In the genomic region with DNA sequence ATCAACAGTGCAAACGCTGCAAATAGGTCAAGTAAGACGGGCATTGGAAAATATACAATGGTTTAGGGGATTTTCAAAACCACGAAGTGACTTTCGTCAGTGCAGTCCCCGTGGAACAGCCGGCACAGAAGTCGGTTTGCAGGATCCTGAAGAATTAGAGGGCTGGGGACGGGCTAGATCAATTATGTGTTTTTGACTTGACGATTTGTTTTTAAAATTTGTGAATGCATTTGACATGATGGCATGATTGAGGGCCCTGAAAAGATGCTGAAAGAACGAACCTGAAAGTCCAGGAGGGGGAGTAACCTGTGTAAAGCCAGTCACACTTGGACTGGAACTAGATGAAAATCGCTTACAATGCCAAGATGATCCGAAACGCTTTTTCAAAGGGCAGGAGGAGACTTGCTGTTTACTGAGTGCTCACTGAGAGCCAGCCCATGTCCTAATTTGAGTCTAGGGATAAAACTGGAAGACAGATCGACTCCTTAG, we compare ENCODE assay signal across 8 cellular contexts. TPM values are rescaled to one million over a fixed set of nuclear protein-coding genes. Genes with fewer than 3 reads are reported as not detected.
DNase-seq lines count a peak whose midpoint lies in the region; ATAC-seq, FAIRE-seq and TF ChIP-seq lines count a peak whose summit lies in the region.

No MANE protein-coding gene starts in this region.

- CTCF ChIA-PET in A549 (lab: Yijun Ruan, JAX): interaction anchor here (0.9 kb wide), 1 partner anchor 182 kb away, joined by 3 read pairs; no protein-coding TSS in a partner anchor

- intact Hi-C loops in uterus (cut with DNase I; ENCODE audit: low total_unique reads): no loop called here

- TF ChIP-seq POLR2A in A549 (IDR thresholded peaks at IDR 0.05; ENCODE audit: low read length) (no peak), uterus (IDR thresholded peaks at IDR 0.05) (no peak)

- H3K4me3 ChIP-seq in A549: peak overlapping the region; percentile 63
- peak overlapping the region; percentile 69 for H3K4me3 ChIP-seq in choroid plexus epithelial cell (ENCODE audit: low read depth, low read length)
- H3K4me3 ChIP-seq in mesenchymal stem cell (ENCODE audit: insufficient read depth in 1 of 2, low read depth in 1 of 2, low read length in 2 of 2): peak overlapping the region in 1 of 2 experiments; percentile 81
- H3K4me3 ChIP-seq in uterus: peak overlapping the region; percentile 85 to 86

- peaks cover 7% of the 10 kb centered on the region for H3K79me1 ChIP-seq in mesenchymal stem cell (replicated peaks; ENCODE audit: low read length, poor library complexity, severe bottlenecking)

- TF ChIP-seq RAD21 in A549 (conservative IDR thresholded peaks at IDR 0.05 in 1 of 2, IDR thresholded peaks at IDR 0.05 in 1 of 2): no peak

- no peak overlapping the region for H2AK5ac ChIP-seq in mesenchymal stem cell (ENCODE audit: low read length, severe bottlenecking)

- peaks cover 17% of the 10 kb centered on the region; the same call in 2 of the 3 replicates for H3K9me3 ChIP-seq in A549
- H3K9me3 ChIP-seq in mesenchymal stem cell (ENCODE audit: control insufficient read depth, low read length): peaks cover 19% of the 10 kb centered on the region
- H3K9me3 ChIP-seq in uterus: no peaks in the 10 kb centered on the region

- no peak overlapping the region for H4K8ac ChIP-seq in mesenchymal stem cell (ENCODE audit: low read length)

- H3K4ac ChIP-seq in mesenchymal stem cell (ENCODE audit: low read depth in 1 of 2, low read length in 2 of 2): no peak overlapping the region

- H3K27me3 ChIP-seq in mesenchymal stem cell (ENCODE audit: control insufficient read depth in 1 of 2, insufficient read depth in 1 of 2, low read length in 2 of 2): no peaks in the 10 kb centered on the region
- no peaks in the 10 kb centered on the region for H3K27me3 ChIP-seq in uterus

- no peak overlapping the region for H2AFZ ChIP-seq in mesenchymal stem cell (ENCODE audit: low read depth, low read length)

- TF ChIP-seq EP300 in A549 (IDR thresholded peaks at IDR 0.05): no peak

- no peak for FAIRE-seq in A549 (lab: Jason Lieb, UNC)

- H4K91ac ChIP-seq in mesenchymal stem cell (ENCODE audit: low read length): no peak overlapping the region

- H3K36me3 ChIP-seq in mesenchymal stem cell (ENCODE audit: control insufficient read depth in 1 of 2, insufficient read depth in 2 of 2, low read depth in 1 of 2, low read length in 2 of 2): peaks cover 0 to 3% of the 10 kb centered on the region in 2 experiments
- H3K36me3 ChIP-seq in uterus: no peaks in the 10 kb centered on the region

- POLR2A ChIA-PET in A549 (lab: Yijun Ruan, JAX): interaction anchor here (0.7 kb wide), 1 partner anchor 9 kb away, joined by 3 read pairs; a partner anchor contains a TSS

- H2BK12ac ChIP-seq in mesenchymal stem cell (ENCODE audit: low read length in 2 of 2): no peak overlapping the region

- no peak for TF ChIP-seq CTCF in A549 (IDR thresholded peaks at IDR 0.05)
- peak; percentile 24 for TF ChIP-seq CTCF in choroid plexus epithelial cell (conservative IDR thresholded peaks at IDR 0.05; ENCODE audit: low read depth, low read length)
- no peak for TF ChIP-seq CTCF in uterus (IDR thresholded peaks at IDR 0.05)

- H3K18ac ChIP-seq in mesenchymal stem cell (ENCODE audit: low read depth in 1 of 2, low read length in 2 of 2): peak overlapping the region in 1 of 2 experiments; percentile 98

- WGBS in A549 (ENCODE audit: missing lambda C conversion rate): 50% methylated on average over 14 of the region's 14 CpGs
- 33% methylated on average over 14 of the region's 14 CpGs for WGBS in mesenchymal stem cell

- no peak overlapping the region for H3K14ac ChIP-seq in mesenchymal stem cell (ENCODE audit: low read length in 2 of 2)

- no peak overlapping the region for H2BK5ac ChIP-seq in mesenchymal stem cell (ENCODE audit: low read depth, low read length, poor library complexity, severe bottlenecking)

- ATAC-seq in A549: peak in 1 of 2 experiments; percentile 32; a peak in 3 of 6 replicates
- peak; percentile 6 for ATAC-seq in GM18909 (IDR thresholded peaks at IDR 0.05; ENCODE audit: poor library complexity, unreplicated experiment)
- ATAC-seq in HG03520 (IDR thresholded peaks at IDR 0.05; ENCODE audit: unreplicated experiment): no peak

- H3K9ac ChIP-seq in mesenchymal stem cell (ENCODE audit: low read length): peak overlapping the region; percentile 89

- H3K23ac ChIP-seq in mesenchymal stem cell (ENCODE audit: low read length in 2 of 2): no peak overlapping the region

- H3K4me1 ChIP-seq in A549: peaks cover 6% of the 10 kb centered on the region; the same call in 2 of the 3 replicates
- H3K4me1 ChIP-seq in mesenchymal stem cell (ENCODE audit: control insufficient read depth, insufficient read depth, low read depth, low read length): peaks cover 10% of the 10 kb centered on the region
- no peaks in the 10 kb centered on the region for H3K4me1 ChIP-seq in uterus

- no peak overlapping the region for H2BK15ac ChIP-seq in mesenchymal stem cell (ENCODE audit: low read depth, poor library complexity, severe bottlenecking)

- H3K4me2 ChIP-seq in A549 (peak overlapping the region; percentile 69), mesenchymal stem cell (ENCODE audit: low read length, poor library complexity, severe bottlenecking) (peak overlapping the region; percentile 81)

- H3K27ac ChIP-seq in A549 (peak overlapping the region; percentile 84 to 100), mesenchymal stem cell (ENCODE audit: low read length, poor library complexity, severe bottlenecking) (peak overlapping the region; percentile 90), uterus (peak overlapping the region; percentile 98 to 99)

- DNase-seq in A549 (ENCODE audit: low read depth in 1 of 2, low spot score in 1 of 2): peak; percentile 20 to 49
- peak; percentile 65 for DNase-seq in NAMALWA (ENCODE audit: low spot score)
- DNase-seq in choroid plexus epithelial cell (ENCODE audit: low read depth): no peak
- DNase-seq in mesenchymal stem cell: no peak
- DNase-seq in uterus: peak in 1 of 2 donors; percentile 24
- DNase-seq in GM03348 (ENCODE audit: low spot score): no peak

- no peak overlapping the region for H2BK120ac ChIP-seq in mesenchymal stem cell (ENCODE audit: low read depth, low read length)

TF ChIP-seq in A549, 52 proteins besides CTCF, POLR2A, EP300 and RAD21:
- TF ChIP-seq, protein P1, sequence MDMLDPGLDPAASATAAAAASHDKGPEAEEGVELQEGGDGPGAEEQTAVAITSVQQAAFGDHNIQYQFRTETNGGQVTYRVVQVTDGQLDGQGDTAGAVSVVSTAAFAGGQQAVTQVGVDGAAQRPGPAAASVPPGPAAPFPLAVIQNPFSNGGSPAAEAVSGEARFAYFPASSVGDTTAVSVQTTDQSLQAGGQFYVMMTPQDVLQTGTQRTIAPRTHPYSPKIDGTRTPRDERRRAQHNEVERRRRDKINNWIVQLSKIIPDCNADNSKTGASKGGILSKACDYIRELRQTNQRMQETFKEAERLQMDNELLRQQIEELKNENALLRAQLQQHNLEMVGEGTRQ (IDR thresholded peaks at IDR 0.05): no peak

RNA-seq across cellular contexts. Expression of a gene that starts 8.9 kb away (rescaled TPM):
- polyA plus RNA-seq in A549 (2011; rRNA removed) (6.3 and 6.7 TPM in 2 replicates), A549 (2017; fragmentation: RNase III; extraction: RNeasy Plus Mini Kit Qiagen cat#74134 plus additional on column Dnase treatment) (3.6 to 4.4 TPM (median 3.8 TPM) in 3 replicates)
- polyA plus RNA-seq in A549 (2012; cell fraction: cytosol; rRNA removed): 2.8 and 3.1 TPM in 2 replicates
- polyA plus RNA-seq in A549 (2012; cell fraction: nucleus; rRNA removed): 1.5 and 2.6 TPM in 2 replicates
- 12.4 and 14.1 TPM in 2 replicates for polyA minus RNA-seq in A549 (2011; rRNA and poly(A)+ RNA removed)
- polyA plus RNA-seq in mesenchymal stem cell (2013, experiment 1 of 2): 3.5 TPM
- polyA plus RNA-seq in mesenchymal stem cell (2013, experiment 2 of 2): 3.9 TPM
- total RNA-seq in uterus: 10 to 100 TPM; 18.8 to 50.0 (median 36.5) TPM

Comparison
In these comparisons a context has a peak if more than half of its experiments do, and no peak if none do; other contexts are left out.
1. DNase-seq: peak in A549 (2 of 2) and NAMALWA (single experiment); none in choroid plexus epithelial cell (single experiment), mesenchymal stem cell (single experiment) and GM03348 (single experiment).
2. Peak in every context shown above with its lines, with median percentiles within 50 percentile points of each other: H3K27ac ChIP-seq.